1 cellular context compared by ENCODE assay signal in genomic region chr5:119269061-119269579, GRCh38.
TF ChIP-seq lines count a peak whose summit lies in the region.

No MANE protein-coding gene starts in this region.

TF ChIP-seq in K562, 482 proteins besides CTCF, POLR2A, EP300 and RAD21 (continued from another document and continues in another):
- TF ChIP-seq PCBP1 (IDR thresholded peaks at IDR 0.05; ENCODE audit: low read depth, low read length, poor library complexity, severe bottlenecking) (no peak), CEBPZ (IDR thresholded peaks at IDR 0.05; ENCODE audit: borderline replicate concordance, low read depth, low read length) (no peak), BDP1 (IDR thresholded peaks at IDR 0.05; ENCODE audit: insufficient read depth, insufficient read length) (no peak), THAP7 (CRISPR knock-in tag; IDR thresholded peaks at IDR 0.05) (no peak), ZBTB26 (CRISPR knock-in tag; IDR thresholded peaks at IDR 0.05) (no peak; the same call in 1 of the 2 replicates), NR0B1 (IDR thresholded peaks at IDR 0.05; ENCODE audit: partially characterized antibody) (no peak), ZNF561 (CRISPR knock-in tag; conservative IDR thresholded peaks at IDR 0.05) (no peak), ZNF239 (CRISPR knock-in tag; IDR thresholded peaks at IDR 0.05) (no peak), FOXJ2 (tag; IDR thresholded peaks at IDR 0.05) (no peak), DNMT1 (IDR thresholded peaks at IDR 0.05) (no peak), PREB (CRISPR knock-in tag; IDR thresholded peaks at IDR 0.05) (no peak), TEAD1 (CRISPR knock-in tag; IDR thresholded peaks at IDR 0.05) (0 out of 4 replicates have a peak, but pooled peaks have one; percentile 23 to 26), SRF (CRISPR knock-in tag; IDR thresholded peaks at IDR 0.05) (no peak; a peak in 1 of 4 replicates), HES1 (IDR thresholded peaks at IDR 0.05; ENCODE audit: low read depth) (peak; percentile 50; the same call in 1 of the 2 replicates), ZBTB11 (CRISPR knock-in tag; IDR thresholded peaks at IDR 0.05) (no peak), MTA1 (IDR thresholded peaks at IDR 0.05; ENCODE audit: borderline replicate concordance) (no peak; the same call in 1 of the 2 replicates), ZNF354B (CRISPR knock-in tag; IDR thresholded peaks at IDR 0.05) (no peak), PHTF2 (CRISPR knock-in tag; IDR thresholded peaks at IDR 0.05) (no peak), LARP7 (IDR thresholded peaks at IDR 0.05) (no peak), ZNF3 (CRISPR knock-in tag; IDR thresholded peaks at IDR 0.05) (no peak), NFE2 (IDR thresholded peaks at IDR 0.05; ENCODE audit: low read depth) (no peak), SIN3A (IDR thresholded peaks at IDR 0.05; ENCODE audit: borderline replicate concordance in 2 of 2, control insufficient read depth in 1 of 2, low read depth in 2 of 2, low read length in 2 of 2) (no peak), ZNF766 (CRISPR knock-in tag; conservative IDR thresholded peaks at IDR 0.05) (0 out of 2 replicates have a peak, but pooled peaks have one; percentile 16), MEIS2 (IDR thresholded peaks at IDR 0.05; ENCODE audit: partially characterized antibody) (no peak), ZFP1 (CRISPR knock-in tag; IDR thresholded peaks at IDR 0.05) (no peak), ZNF551 (CRISPR knock-in tag; IDR thresholded peaks at IDR 0.05) (no peak), LEF1 (IDR thresholded peaks at IDR 0.05) (0 out of 2 replicates have a peak, but pooled peaks have one; percentile 15), TAF15 (IDR thresholded peaks at IDR 0.05; ENCODE audit: low read depth, low read length) (no peak), YY1 (IDR thresholded peaks at IDR 0.05; ENCODE audit: borderline replicate concordance in 1 of 3, control insufficient read depth in 1 of 3, extremely low read depth in 1 of 3, insufficient read depth in 3 of 3, insufficient read length in 1 of 3, insufficient replicate concordance in 2 of 3, low read depth in 1 of 3, low read length in 2 of 3) (no peak), DPF2 (IDR thresholded peaks at IDR 0.05) (peak; percentile 83), RBM15 (IDR thresholded peaks at IDR 0.05; ENCODE audit: insufficient read depth, low read length) (no peak), BMI1 (IDR thresholded peaks at IDR 0.05; ENCODE audit: low read length) (no peak), ZNF133 (CRISPR knock-in tag; IDR thresholded peaks at IDR 0.05) (no peak), TRIM28 (IDR thresholded peaks at IDR 0.05) (no peak), SMARCC2 (IDR thresholded peaks at IDR 0.05; ENCODE audit: low read depth) (peak; percentile 58; the same call in 1 of the 2 replicates), CREB5 (CRISPR knock-in tag; IDR thresholded peaks at IDR 0.05) (no peak), NFE2L1 (tag; IDR thresholded peaks at IDR 0.05; ENCODE audit: borderline replicate concordance, low read depth) (no peak), BHLHE40 (IDR thresholded peaks at IDR 0.05; ENCODE audit: low read length) (no peak; the same call in 1 of the 2 replicates), ADNP (tag; IDR thresholded peaks at IDR 0.05) (peak; percentile 63; the same call in 1 of the 2 replicates), NCOA4 (IDR thresholded peaks at IDR 0.05; ENCODE audit: partially characterized antibody) (no peak), ZNF589 (CRISPR knock-in tag; IDR thresholded peaks at IDR 0.05; ENCODE audit: low read depth) (no peak), RCOR1 (IDR thresholded peaks at IDR 0.05; ENCODE audit: borderline replicate concordance in 1 of 2, low read depth in 2 of 2, low read length in 2 of 2) (peak in 1 of 2 experiments; percentile 97; a peak in 2 of 4 replicates), HOMEZ (CRISPR knock-in tag; IDR thresholded peaks at IDR 0.05) (no peak), DEAF1 (CRISPR knock-in tag; IDR thresholded peaks at IDR 0.05) (no peak), TBP (optimal IDR thresholded peaks at IDR 0.05; ENCODE audit: low read depth, low read length) (no peak), ZNF699 (CRISPR knock-in tag; IDR thresholded peaks at IDR 0.05; ENCODE audit: insufficient replicate concordance) (no peak), KAT7 (CRISPR knock-in tag; IDR thresholded peaks at IDR 0.05; ENCODE audit: borderline replicate concordance) (no peak; the same call in 1 of the 2 replicates), DLX4 (CRISPR knock-in tag; IDR thresholded peaks at IDR 0.05) (no peak), NELFE (IDR thresholded peaks at IDR 0.05; ENCODE audit: insufficient read depth, insufficient read length) (no peak), XRCC4 (IDR thresholded peaks at IDR 0.05; ENCODE audit: extremely low read depth, insufficient read depth, insufficient read length) (no peak)
